In genomic region chr2:18381451-18381850, GRCh38 we compare ENCODE assay signal across 7 cellular contexts.
"Had no signal": no experiment of that assay in that cellular context is flagged by ENCODE, and none has a peak within 500 bp of the region (broad histone marks: within the 10 kb centered on the region; RNA-seq: fewer than 3 reads in every experiment).

No MANE protein-coding gene starts in this region.

- ATAC-seq: GM23338, HepG2, K562 had no signal

- H3K4me1 Mint-ChIP-seq: GM23338 had no signal

- H3K4me3 ChIP-seq: GM23338, K562 had no signal

- H3K4me2 ChIP-seq: GM23338 had no signal

- H3K27ac Mint-ChIP-seq: GM23338, H9 had no signal

- H3K4me3 Mint-ChIP-seq: GM23338, H9 had no signal

- DNase-seq: H9, HCEC 1CT, KG1 had no signal

- H3K27ac ChIP-seq: HL-60 had no signal

- H2AFZ ChIP-seq: GM23338 had no signal
